Comparison of ENCODE assay signal across 8 cellular contexts in genomic region chr1:2526824-2527552, GRCh38. TPM values are rescaled to one million over a fixed set of nuclear protein-coding genes. Genes with fewer than 3 reads are reported as not detected.
DNase-seq lines count a peak whose midpoint lies in the region; ATAC-seq and TF ChIP-seq lines count a peak whose summit lies in the region.

No MANE protein-coding gene starts in this region.

- H3K27ac ChIP-seq in SJCRH30 (no peak overlapping the region), brain microvascular endothelial cell (no peak overlapping the region)

- H3K9me3 ChIP-seq in SJCRH30 (replicated peaks), result no peaks in the 10 kb centered on the region

- in situ Hi-C loops in brain microvascular endothelial cell (cut with HindIII; ENCODE audit: low pct_ligation_motif_present, low sequenced_read_pairs), result no loop called here

- TF ChIP-seq CTCF in brain microvascular endothelial cell (IDR thresholded peaks at IDR 0.05; ENCODE audit: low read depth, low read length, missing control alignments), result no peak

- ATAC-seq in GM18907 (IDR thresholded peaks at IDR 0.05; ENCODE audit: unreplicated experiment), result peak; percentile 45
- ATAC-seq in HG03097 (IDR thresholded peaks at IDR 0.05; ENCODE audit: low FRiP score, unreplicated experiment), result peak; percentile 15
- ATAC-seq in left colon, result no peak

- H3K27me3 ChIP-seq in SJCRH30 (peaks cover 7% of the 10 kb centered on the region), brain microvascular endothelial cell (replicated peaks) (peaks cover 13% of the 10 kb centered on the region)

- peak overlapping the region; percentile 90 for H3K4me3 ChIP-seq in SJCRH30
- H3K4me3 ChIP-seq in brain microvascular endothelial cell (ENCODE audit: low read depth, low read length), result peak overlapping the region; percentile 63

- intact Hi-C loops in left colon (cut with DNase I, micrococcal nuclease), result no loop called here

- DNase-seq in AG08395 (ENCODE audit: low spot score), result peak; percentile 61
- DNase-seq in SJCRH30, result peak; percentile 79 to 81
- no peak for DNase-seq in brain microvascular endothelial cell
- DNase-seq in left colon, result peak; percentile 51 to 58
- peak; percentile 45 to 70 (median 46) for DNase-seq in stimulated activated CD4-positive, alpha-beta T cell treated with anti-CD3 and anti-CD28 coated beads, TNF-alpha, amount 100 ng/mL, for 24 hours (ENCODE audit: low read depth in 3 of 3)
- no peak for DNase-seq in GF-D8 (lab: John Stamatoyannopoulos, UW)

- peaks cover 8% of the 10 kb centered on the region for H3K4me1 ChIP-seq in SJCRH30

- 0 out of 2 replicates have a peak, but pooled peaks cover 4% of the 10 kb centered on the region for H3K36me3 ChIP-seq in SJCRH30
- no peaks in the 10 kb centered on the region for H3K36me3 ChIP-seq in brain microvascular endothelial cell (replicated peaks)

RNA-seq across cellular contexts. Expression of gene PANK4, which starts 0.6 kb away (rescaled TPM):
- total RNA-seq in SJCRH30 (2014; rRNA removed; shearing (Covaris generic)), result 42.1 and 48.8 TPM in 2 replicates
- 10 to 100 TPM; 29.4 to 32.6 TPM for total RNA-seq in left colon

RNA-seq across cellular contexts. Expression of gene HES5, which starts 3.1 kb away (rescaled TPM):
- not detected in 2 replicates for total RNA-seq in SJCRH30 (2014; rRNA removed; shearing (Covaris generic))
- total RNA-seq in left colon, result 1 to 10 TPM; 2.7 to 6.2 TPM

RNA-seq across cellular contexts. Expression of gene TNFRSF14, which starts 29.2 kb away (rescaled TPM):
- total RNA-seq in SJCRH30 (2014; rRNA removed; shearing (Covaris generic)), result 0.51 TPM in 1 of 2 replicates, not detected in the other
- total RNA-seq in left colon, result 100 to 1,000 TPM; 142 to 178 TPM

RNA-seq across cellular contexts. Expression of gene PLCH2, which starts 50.9 kb away (rescaled TPM):
- total RNA-seq in SJCRH30 (2014; rRNA removed; shearing (Covaris generic)), result 0.22 and 0.56 TPM in 2 replicates
- 1 to 10 TPM; 3.6 to 4.6 TPM for total RNA-seq in left colon

RNA-seq across cellular contexts. Expression of gene PRXL2B, which starts 59.6 kb away (rescaled TPM):
- 21.3 and 22.5 TPM in 2 replicates for total RNA-seq in SJCRH30 (2014; rRNA removed; shearing (Covaris generic))
- 10 to 100 TPM; 73.9 to 86.3 TPM for total RNA-seq in left colon

Comparison
In these comparisons a context has a peak if more than half of its experiments do, and no peak if none do; other contexts are left out.
1. DNase-seq: peak in AG08395 (single experiment), SJCRH30 (2 of 2), left colon (2 of 2) and stimulated activated CD4-positive, alpha-beta T cell treated with anti-CD3 and anti-CD28 coated beads, TNF-alpha, amount 100 ng/mL, for 24 hours (3 of 3); none in brain microvascular endothelial cell (single experiment) and GF-D8 (single experiment).
2. RNA of gene TNFRSF14, which starts 29.2 kb away (total RNA-seq): 142 to 178 TPM in left colon; 0.51 TPM in SJCRH30; every median in the first group is over 10 times any median in the second.